12 cellular contexts compared by ENCODE assay signal in the genomic region with DNA sequence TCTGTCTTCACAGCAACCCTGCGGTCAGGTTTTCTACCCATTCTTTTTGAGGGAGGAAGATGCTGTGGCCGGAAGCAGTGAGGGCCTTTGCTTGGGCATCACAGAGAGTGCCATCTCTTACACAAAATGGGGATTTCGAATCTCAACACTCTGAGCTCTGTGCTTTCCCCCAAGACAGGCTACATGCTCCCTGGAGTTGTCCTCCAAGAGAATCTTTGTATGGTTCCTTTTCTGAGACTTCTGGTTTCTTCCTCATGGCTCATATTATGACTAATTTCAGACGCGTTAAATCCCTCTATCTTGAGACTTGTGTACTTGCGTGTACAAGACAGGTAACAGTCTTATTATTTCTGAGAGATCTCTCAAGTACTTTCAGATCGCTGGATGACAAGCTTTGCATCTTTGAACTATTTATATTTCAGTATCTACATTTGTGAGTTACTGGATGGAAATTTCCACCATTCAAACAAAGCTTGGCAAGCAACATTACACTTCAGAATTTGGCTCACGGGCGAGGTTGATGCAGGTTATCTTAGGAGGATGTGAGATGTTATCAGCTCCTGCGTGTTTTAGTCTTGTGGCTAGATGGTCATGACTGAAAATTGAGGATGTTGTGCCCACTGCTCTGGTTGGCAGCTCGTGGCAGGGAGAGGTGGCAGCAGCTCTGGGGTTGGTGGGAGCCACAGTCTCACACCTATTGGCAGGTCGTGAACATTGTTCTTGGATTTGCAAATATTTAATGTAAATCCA. TPM values are rescaled to one million over a fixed set of nuclear protein-coding genes. Genes with fewer than 3 reads are reported as not detected.
DNase-seq lines count a peak whose midpoint lies in the region; ATAC-seq and TF ChIP-seq lines count a peak whose summit lies in the region.
"Had no signal": no experiment of that assay in that cellular context is flagged by ENCODE, and none has a peak within 500 bp of the region (broad histone marks: within the 10 kb centered on the region; RNA-seq: fewer than 3 reads in every experiment).

No MANE protein-coding gene starts in this region.

- no peaks in the 10 kb centered on the region for H3K9me3 Mint-ChIP-seq in activated naive CD8-positive, alpha-beta T cell (ENCODE audit: low read depth)

- no peaks in the 10 kb centered on the region for H3K27me3 Mint-ChIP-seq in activated naive CD8-positive, alpha-beta T cell

- H3K4me1 Mint-ChIP-seq in activated naive CD8-positive, alpha-beta T cell (ENCODE audit: low read depth), result peaks cover 68% of the 10 kb centered on the region

- H3K4me1 ChIP-seq in upper lobe of right lung, result peaks cover 47% of the 10 kb centered on the region

- H3K9me3 ChIP-seq in upper lobe of right lung, result no peaks in the 10 kb centered on the region
- H3K9me3 ChIP-seq: neutrophil, uterus had no signal

- TF ChIP-seq CTCF in upper lobe of right lung (IDR thresholded peaks at IDR 0.05) (no peak), dorsolateral prefrontal cortex (IDR thresholded peaks at IDR 0.05 in 54 of 56, conservative IDR thresholded peaks at IDR 0.05 in 2 of 56; ENCODE audit: low read depth in 1 of 56, partially characterized antibody in 56 of 56) (no peak)

- H3K27me3 ChIP-seq in upper lobe of right lung (no peaks in the 10 kb centered on the region), dorsolateral prefrontal cortex (no peaks in the 10 kb centered on the region)
- H3K27me3 ChIP-seq: uterus had no signal

- peak overlapping the region; percentile 66 for H3K4me3 Mint-ChIP-seq in activated naive CD8-positive, alpha-beta T cell

- DNase-seq in T-helper 9 cell (peak; percentile 56), upper lobe of right lung (no peak), dorsolateral prefrontal cortex (no peak), COLO668 (lab: John Stamatoyannopoulos, UW; ENCODE audit: unreplicated experiment) (no peak)
- DNase-seq in stimulated activated CD4-positive, alpha-beta T cell treated with anti-CD3 and anti-CD28 coated beads, Interleukin-4, amount 100 ng/mL, for 24 hours, result peak; percentile 42
- DNase-seq: GM23248, NCI-H748 treated with DMSO at 0.1 percent for 48 hours, uterus had no signal

- H3K36me3 ChIP-seq in upper lobe of right lung, result no peaks in the 10 kb centered on the region
- H3K36me3 ChIP-seq: neutrophil, uterus had no signal

- peak overlapping the region; percentile 89 for H3K27ac Mint-ChIP-seq in activated naive CD8-positive, alpha-beta T cell

- H3K36me3 Mint-ChIP-seq in activated naive CD8-positive, alpha-beta T cell, result no peaks in the 10 kb centered on the region

- H3K4me3 ChIP-seq in upper lobe of right lung, result no peak overlapping the region
- no peak overlapping the region for H3K4me3 ChIP-seq in dorsolateral prefrontal cortex
- H3K4me3 ChIP-seq: GM23248, uterus had no signal

- ATAC-seq in HG02870 (IDR thresholded peaks at IDR 0.05; ENCODE audit: unreplicated experiment) (peak; percentile 33), upper lobe of right lung (no peak)

- no peak overlapping the region for H3K27ac ChIP-seq in upper lobe of right lung
- H3K27ac ChIP-seq in dorsolateral prefrontal cortex, result peak overlapping the region in 5 of 59 donors; percentile 2 to 52 (median 19)
- H3K27ac ChIP-seq: GM23248, neutrophil, uterus had no signal

- intact Hi-C loops in upper lobe of right lung (cut with DNase I), result no loop called here
- intact Hi-C loops in dorsolateral prefrontal cortex (cut with DNase I), result no loop called here

RNA-seq across cellular contexts. Expression of a gene that starts 19.4 kb away (rescaled TPM):
- total RNA-seq in upper lobe of right lung (62.6 TPM), dorsolateral prefrontal cortex (10 to 100 TPM; 23.5 to 64.8 (median 43.0) TPM)
- total RNA-seq: GM23248, LHCN-M2 had no signal

Comparison
In these comparisons a context has a peak if more than half of its experiments do, and no peak if none do; other contexts are left out.
1. DNase-seq: peak in T-helper 9 cell (single experiment) and stimulated activated CD4-positive, alpha-beta T cell treated with anti-CD3 and anti-CD28 coated beads, Interleukin-4, amount 100 ng/mL, for 24 hours (single experiment); none in upper lobe of right lung (single experiment), dorsolateral prefrontal cortex (0 of 10) and COLO668 (single experiment).